In genomic region chr11:3136542-3137455, GRCh38 we compare ENCODE assay signal across 14 cellular contexts. TPM values are rescaled to one million over a fixed set of nuclear protein-coding genes. Genes with fewer than 3 reads are reported as not detected.
A peak's percentile ranks its signal among the peaks of the same experiment; 100 is the strongest.
DNase-seq lines count a peak whose midpoint lies in the region; ATAC-seq and TF ChIP-seq lines count a peak whose summit lies in the region.
"Had no signal": no experiment of that assay in that cellular context is flagged by ENCODE, and none has a peak within 500 bp of the region (broad histone marks: within the 10 kb centered on the region; RNA-seq: fewer than 3 reads in every experiment).

No MANE protein-coding gene starts in this region.

- intact Hi-C loops in Right ventricle myocardium inferior (cut with DNase I), result no loop called here
- intact Hi-C loops in naive thymus-derived CD4-positive, alpha-beta T cell (cut with micrococcal nuclease), result no loop called here

- H3K4me1 Mint-ChIP-seq in naive thymus-derived CD4-positive, alpha-beta T cell, result peaks cover 0 to 22% (median 4%) of the 10 kb centered on the region in 7 donors

- H3K4me3 Mint-ChIP-seq in naive thymus-derived CD4-positive, alpha-beta T cell, result peak overlapping the region in 1 of 10 donors; percentile 49
- H3K4me3 Mint-ChIP-seq: brain had no signal

- DNase-seq in Right ventricle myocardium inferior (ENCODE audit: missing footprints) (peak; percentile 54), right atrium auricular region (ENCODE audit: low spot score) (no peak), choroid plexus epithelial cell (ENCODE audit: low read depth) (peak; percentile 39), pons (ENCODE audit: low spot score) (no peak), cerebellar cortex (ENCODE audit: low spot score) (no peak)
- DNase-seq in naive thymus-derived CD4-positive, alpha-beta T cell, result no peak
- DNase-seq: activated CD4-positive, alpha-beta T cell treated with anti-CD3 and anti-CD28 coated beads, Interleukin-2, amount 50 U/mL, for 48 hours; DMS79 treated with DMSO at 0.1 percent for 48 hours; GM23248; stimulated activated CD4-positive, alpha-beta T cell treated with anti-CD3 and anti-CD28 coated beads, Interleukin-12 subunit alpha, Interleukin-12 subunit beta, amount 100 ng/mL, for 4 hours had no signal

- no peaks in the 10 kb centered on the region for H3K36me3 ChIP-seq in right atrium auricular region
- H3K36me3 ChIP-seq in naive thymus-derived CD4-positive, alpha-beta T cell (ENCODE audit: control insufficient read depth in 2 of 3, insufficient read depth in 3 of 3, low read length in 3 of 3), result no peaks in the 10 kb centered on the region

- CTCF ChIA-PET in naive thymus-derived CD4-positive, alpha-beta T cell (lab: Charles Lee), result no interaction called here

- POLR2A ChIA-PET in naive thymus-derived CD4-positive, alpha-beta T cell (lab: Charles Lee), result no interaction called here

- TF ChIP-seq CTCF in right atrium auricular region (IDR thresholded peaks at IDR 0.05), result no peak
- no peak for TF ChIP-seq CTCF in choroid plexus epithelial cell (conservative IDR thresholded peaks at IDR 0.05; ENCODE audit: low read depth, low read length)

- no peak overlapping the region for H3K4me3 ChIP-seq in right atrium auricular region
- no peak overlapping the region for H3K4me3 ChIP-seq in choroid plexus epithelial cell (ENCODE audit: low read depth, low read length)
- H3K4me3 ChIP-seq in naive thymus-derived CD4-positive, alpha-beta T cell (ENCODE audit: low read length), result no peak overlapping the region
- H3K4me3 ChIP-seq: GM23248, upper lobe of left lung had no signal

- H3K9me3 ChIP-seq in right atrium auricular region, result no peaks in the 10 kb centered on the region
- H3K9me3 ChIP-seq in naive thymus-derived CD4-positive, alpha-beta T cell (ENCODE audit: control insufficient read depth in 2 of 3, low read length in 3 of 3), result no peaks in the 10 kb centered on the region
- H3K9me3 ChIP-seq: upper lobe of left lung had no signal

- H3K27me3 Mint-ChIP-seq in naive thymus-derived CD4-positive, alpha-beta T cell, result no peaks in the 10 kb centered on the region
- H3K27me3 Mint-ChIP-seq: brain had no signal

- peaks cover 0 to 42% of the 10 kb centered on the region in 2 donors for H3K4me1 ChIP-seq in right atrium auricular region
- peaks cover 0 to 8% of the 10 kb centered on the region in 2 donors for H3K4me1 ChIP-seq in naive thymus-derived CD4-positive, alpha-beta T cell (ENCODE audit: control insufficient read depth in 2 of 2, insufficient read depth in 2 of 2, low read length in 2 of 2)

- H3K9me3 Mint-ChIP-seq in naive thymus-derived CD4-positive, alpha-beta T cell, result peaks cover 0 to 2% (median 0%) of the 10 kb centered on the region in 11 donors
- H3K9me3 Mint-ChIP-seq: brain had no signal

- H3K27ac ChIP-seq in right atrium auricular region, result no peak overlapping the region
- no peak overlapping the region for H3K27ac ChIP-seq in naive thymus-derived CD4-positive, alpha-beta T cell (ENCODE audit: low read depth, low read length)
- H3K27ac ChIP-seq: GM23248 had no signal

- H3K27ac Mint-ChIP-seq in naive thymus-derived CD4-positive, alpha-beta T cell, result peak overlapping the region in 2 of 9 donors; percentile 67 to 76

- H3K36me3 Mint-ChIP-seq in naive thymus-derived CD4-positive, alpha-beta T cell, result no peaks in the 10 kb centered on the region

- no peaks in the 10 kb centered on the region for H3K27me3 ChIP-seq in right atrium auricular region
- H3K27me3 ChIP-seq in naive thymus-derived CD4-positive, alpha-beta T cell (ENCODE audit: control insufficient read depth in 2 of 2, insufficient read depth in 2 of 2, low read length in 2 of 2), result no peaks in the 10 kb centered on the region
- H3K27me3 ChIP-seq: upper lobe of left lung had no signal

- ATAC-seq in Right ventricle myocardium inferior (no peak), HG02870 (IDR thresholded peaks at IDR 0.05; ENCODE audit: unreplicated experiment) (no peak), HG03159 (IDR thresholded peaks at IDR 0.05; ENCODE audit: unreplicated experiment) (no peak)
- peak; percentile 67 for ATAC-seq in naive thymus-derived CD4-positive, alpha-beta T cell

RNA-seq across cellular contexts. Expression of gene OSBPL5, which starts 28.3 kb away (rescaled TPM):
- total RNA-seq in Right ventricle myocardium inferior, result 18.4 TPM
- 10 to 100 TPM; 11.1 to 17.8 TPM for total RNA-seq in right atrium auricular region
- total RNA-seq in naive thymus-derived CD4-positive, alpha-beta T cell, result 10 to 100 TPM in 2 of 5 experiments, 1 to 10 TPM in 3; 3.7 to 76.7 (median 6.5) TPM
- 1 to 10 TPM in 1 of 2 donors, under 1 TPM in 1; 0.51 to 2.7 TPM for polyA plus RNA-seq in naive thymus-derived CD4-positive, alpha-beta T cell

Comparison
In these comparisons a context has a peak if more than half of its experiments do, and no peak if none do; other contexts are left out.
1. DNase-seq: peak in Right ventricle myocardium inferior (single experiment) and choroid plexus epithelial cell (single experiment); none in right atrium auricular region (single experiment), naive thymus-derived CD4-positive, alpha-beta T cell (0 of 9), pons (single experiment) and cerebellar cortex (single experiment).